In the genomic region with DNA sequence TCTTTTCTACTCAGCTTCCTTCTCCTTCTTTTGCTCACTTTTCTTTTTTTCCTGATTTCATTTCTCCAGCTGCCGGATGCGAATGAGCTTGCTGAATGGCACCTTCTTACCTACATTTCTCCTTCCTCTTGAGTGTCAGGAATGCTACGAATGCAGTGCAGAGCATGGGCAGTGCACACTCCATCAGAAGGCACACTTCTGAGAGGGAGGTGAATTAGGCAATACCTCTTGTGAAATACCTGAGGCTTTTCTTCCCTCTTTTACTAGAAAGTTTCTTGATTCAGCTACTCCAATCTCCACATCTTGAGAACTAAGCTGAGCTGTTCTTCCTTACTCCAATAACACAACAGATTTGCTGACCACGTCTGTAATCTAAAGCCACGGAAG, we compare ENCODE assay signal across 19 cellular contexts. TPM values are rescaled to one million over a fixed set of nuclear protein-coding genes. Genes with fewer than 3 reads are reported as not detected.
A peak's percentile ranks its signal among the peaks of the same experiment; 100 is the strongest.
DNase-seq lines count a peak whose midpoint lies in the region; ATAC-seq, FAIRE-seq and TF ChIP-seq lines count a peak whose summit lies in the region.
"Had no signal": no experiment of that assay in that cellular context is flagged by ENCODE, and none has a peak within 500 bp of the region (broad histone marks: within the 10 kb centered on the region; RNA-seq: fewer than 3 reads in every experiment).

No MANE protein-coding gene starts in this region.

- H3K27me3 ChIP-seq in upper lobe of right lung: no peaks in the 10 kb centered on the region
- H3K27me3 ChIP-seq: testis had no signal

- H3K36me3 ChIP-seq in upper lobe of right lung: peaks cover 16% of the 10 kb centered on the region

- ATAC-seq in left lobe of liver (peak; percentile 56), upper lobe of right lung (peak; percentile 96)
- ATAC-seq: right cardiac atrium had no signal

- peak overlapping the region; percentile 23 for H3K4me3 ChIP-seq in upper lobe of right lung
- H3K4me3 ChIP-seq: testis had no signal

- DNase-seq in NCI-H1694 treated with DMSO at 0.1 percent for 48 hours (lab: John Stamatoyannopoulos, UW) (peak; percentile 3), NCI-H1694 (lab: John Stamatoyannopoulos, UW) (no peak), SIG-M5 treated with dmso at 0.1 percent for 504 hours (lab: John Stamatoyannopoulos, UW; ENCODE audit: unreplicated experiment) (peak; percentile 75), left lobe of liver (ENCODE audit: low spot score) (no peak), upper lobe of right lung (no peak), GOT3 (lab: John Stamatoyannopoulos, UW) (no peak), amniotic stem cell (lab: John Stamatoyannopoulos, UW) (no peak), HTR-8/SVneo (ENCODE audit: insufficient read length, low spot score) (no peak)
- DNase-seq: activated CD4-positive, alpha-beta T cell treated with anti-CD3 and anti-CD28 coated beads, Interleukin-2, amount 50 U/mL, for 48 hours; activated naive CD8-positive, alpha-beta T cell treated with anti-CD3 and anti-CD28 coated beads, Interleukin-2, amount 50 U/mL, for 24 hours; activated T-cell treated with anti-CD3 and anti-CD28 coated beads, Interleukin-2, amount 50 U/mL, for 72 hours; CD4-positive, CD25-positive, alpha-beta regulatory T cell; endodermal cell; NCI-H1092 treated with DMSO at 0.1 percent for 48 hours; nephron progenitor cell; NK-92 treated with Interleukin-12 subunit alpha and Interleukin-12 subunit beta, amount 100 ng/mL, for 24 hours; right cardiac atrium; testis had no signal

- no peaks in the 10 kb centered on the region for H3K9me3 ChIP-seq in upper lobe of right lung
- H3K9me3 ChIP-seq: testis had no signal

- intact Hi-C loops in upper lobe of right lung (cut with DNase I): no loop called here

- H3K4me1 ChIP-seq in upper lobe of right lung: no peaks in the 10 kb centered on the region
- H3K4me1 ChIP-seq: testis had no signal

- no peak for TF ChIP-seq CTCF in upper lobe of right lung (IDR thresholded peaks at IDR 0.05)

- H3K27ac ChIP-seq in upper lobe of right lung: peak overlapping the region; percentile 61
- H3K27ac ChIP-seq: 22Rv1, testis had no signal

- no peak for FAIRE-seq in HTR-8/SVneo (lab: Jason Lieb, UNC)

RNA-seq across cellular contexts. Expression of a gene that starts 51.1 kb away (rescaled TPM):
- total RNA-seq in left lobe of liver (8.5 TPM), upper lobe of right lung (24.5 TPM)

Comparison
In these comparisons a context has a peak if more than half of its experiments do, and no peak if none do; other contexts are left out.
1. DNase-seq: peak in NCI-H1694 treated with DMSO at 0.1 percent for 48 hours (single experiment) and SIG-M5 treated with dmso at 0.1 percent for 504 hours (single experiment); none in NCI-H1694 (single experiment), left lobe of liver (single experiment), upper lobe of right lung (single experiment), GOT3 (single experiment), amniotic stem cell (single experiment) and HTR-8/SVneo (single experiment).